Comparison of ENCODE assay signal across 9 cellular contexts in the genomic region with DNA sequence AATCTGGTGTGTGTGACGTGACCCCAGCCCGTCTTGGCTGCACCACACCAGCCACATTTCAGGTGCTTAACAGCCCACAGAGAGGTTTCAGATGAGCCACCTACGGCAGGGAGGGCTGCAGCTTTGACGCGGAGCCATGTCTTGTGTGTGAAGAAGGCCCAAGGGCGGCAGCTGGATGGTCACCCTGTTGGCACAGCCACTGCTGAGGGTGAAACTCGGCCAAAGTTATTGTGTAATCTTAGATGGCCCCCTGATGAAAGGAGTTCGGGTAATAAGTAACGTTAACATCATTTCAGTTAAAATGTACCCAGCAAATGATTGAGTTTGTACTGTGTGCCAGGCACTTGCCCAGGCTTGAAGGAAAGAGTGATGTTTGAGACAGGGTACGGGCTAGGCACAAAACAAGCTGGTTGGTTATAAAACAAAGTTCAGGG.
A peak's percentile ranks its signal among the peaks of the same experiment; 100 is the strongest.
DNase-seq lines count a peak whose midpoint lies in the region; ATAC-seq and TF ChIP-seq lines count a peak whose summit lies in the region.
"Had no signal": no experiment of that assay in that cellular context is flagged by ENCODE, and none has a peak within 500 bp of the region (broad histone marks: within the 10 kb centered on the region; RNA-seq: fewer than 3 reads in every experiment).

No MANE protein-coding gene starts in this region.

- POLR2A ChIA-PET in RWPE1 (lab: Yijun Ruan, JAX; ENCODE audit: low non-redundant PET), result no interaction called here

- intact Hi-C loops in left ventricle myocardium inferior (cut with micrococcal nuclease), result no loop called here
- intact Hi-C loops in Right ventricle myocardium inferior (cut with DNase I), result no loop called here
- intact Hi-C loops in uterus (cut with DNase I; ENCODE audit: low total_unique reads), result no loop called here

- peaks cover 51% of the 10 kb centered on the region for H3K36me3 ChIP-seq in left ventricle myocardium inferior
- H3K36me3 ChIP-seq in uterus, result no peaks in the 10 kb centered on the region

- peaks cover 73% of the 10 kb centered on the region for H3K4me1 ChIP-seq in left ventricle myocardium inferior
- H3K4me1 ChIP-seq in uterus, result no peaks in the 10 kb centered on the region

- no peak for TF ChIP-seq CTCF in left ventricle myocardium inferior (IDR thresholded peaks at IDR 0.05; ENCODE audit: borderline replicate concordance)
- no peak for TF ChIP-seq CTCF in RWPE1 (conservative IDR thresholded peaks at IDR 0.05; ENCODE audit: low read depth)
- TF ChIP-seq CTCF in uterus (IDR thresholded peaks at IDR 0.05), result no peak

- TF ChIP-seq POLR2A in uterus (IDR thresholded peaks at IDR 0.05), result no peak

- H3K4me3 ChIP-seq in left ventricle myocardium inferior, result no peak overlapping the region
- no peak overlapping the region for H3K4me3 ChIP-seq in uterus

- H3K9me3 ChIP-seq in left ventricle myocardium inferior (replicated peaks), result no peaks in the 10 kb centered on the region
- no peaks in the 10 kb centered on the region for H3K9me3 ChIP-seq in uterus

- CTCF ChIA-PET in RWPE1 (lab: Yijun Ruan, JAX), result interaction anchor here (0.7 kb wide), 1 partner anchor 69 kb away, joined by 3 read pairs; no protein-coding TSS in a partner anchor

- no peak for DNase-seq in left ventricle myocardium inferior
- DNase-seq in Right ventricle myocardium inferior (ENCODE audit: missing footprints), result no peak
- DNase-seq in RWPE1 (ENCODE audit: low spot score), result no peak
- peak; percentile 83 for DNase-seq in left lobe of liver (ENCODE audit: low spot score)
- DNase-seq in uterus, result no peak
- DNase-seq in NCI-H82 (lab: John Stamatoyannopoulos, UW), result no peak
- DNase-seq in cerebellum (ENCODE audit: low spot score), result no peak
- DNase-seq: NCI-H2081 had no signal

- ATAC-seq in Right ventricle myocardium inferior (no peak), left lobe of liver (peak; percentile 55), HG03039 (IDR thresholded peaks at IDR 0.05; ENCODE audit: unreplicated experiment) (no peak)

- H3K27me3 ChIP-seq in left ventricle myocardium inferior (ENCODE audit: low read depth) (no peaks in the 10 kb centered on the region), uterus (no peaks in the 10 kb centered on the region)

- H3K27ac ChIP-seq in left ventricle myocardium inferior (replicated peaks) (peak overlapping the region; percentile 82), RWPE1 (peak overlapping the region; percentile 88), uterus (no peak overlapping the region)

Comparison
In these comparisons a context has a peak if more than half of its experiments do, and no peak if none do; other contexts are left out.
1. H3K27ac ChIP-seq: peak in left ventricle myocardium inferior (single experiment) and RWPE1 (single experiment); none in uterus (0 of 2).